Comparison of ENCODE assay signal across 1 cellular context in genomic region chr16:30893744-30894539, GRCh38.
TF ChIP-seq lines count a peak whose summit lies in the region.

Gene BCL7C (minus strand): TSS chr16:30894077. CDS start chr16:30893944, 133 bp downstream.

TF ChIP-seq in HepG2, 621 proteins besides CTCF, POLR2A, EP300 and RAD21 (continued from another document and continues in another):
- TF ChIP-seq, protein P1, sequence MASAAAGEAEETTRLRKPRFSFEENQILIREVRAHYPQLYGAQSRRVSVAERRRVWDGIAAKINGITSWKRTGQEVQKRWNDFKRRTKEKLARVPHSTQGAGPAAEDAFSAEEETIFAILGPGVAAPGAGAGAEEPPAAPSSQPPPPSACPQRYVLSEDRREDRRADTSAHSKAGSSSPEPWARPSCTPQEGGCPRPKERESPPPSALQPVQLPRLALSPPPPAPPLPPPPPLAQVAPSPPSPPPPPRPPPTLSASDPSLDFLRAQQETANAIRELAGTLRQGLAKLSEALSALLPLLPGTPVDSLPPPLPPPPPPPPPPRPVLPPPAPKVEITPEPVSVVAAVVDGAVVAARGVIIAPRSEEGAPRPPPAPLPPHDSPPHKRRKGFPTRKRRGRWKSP (CRISPR knock-in tag; IDR thresholded peaks at IDR 0.05) = no peak; the same call in 1 of the 2 replicates
- TF ChIP-seq, protein P2, sequence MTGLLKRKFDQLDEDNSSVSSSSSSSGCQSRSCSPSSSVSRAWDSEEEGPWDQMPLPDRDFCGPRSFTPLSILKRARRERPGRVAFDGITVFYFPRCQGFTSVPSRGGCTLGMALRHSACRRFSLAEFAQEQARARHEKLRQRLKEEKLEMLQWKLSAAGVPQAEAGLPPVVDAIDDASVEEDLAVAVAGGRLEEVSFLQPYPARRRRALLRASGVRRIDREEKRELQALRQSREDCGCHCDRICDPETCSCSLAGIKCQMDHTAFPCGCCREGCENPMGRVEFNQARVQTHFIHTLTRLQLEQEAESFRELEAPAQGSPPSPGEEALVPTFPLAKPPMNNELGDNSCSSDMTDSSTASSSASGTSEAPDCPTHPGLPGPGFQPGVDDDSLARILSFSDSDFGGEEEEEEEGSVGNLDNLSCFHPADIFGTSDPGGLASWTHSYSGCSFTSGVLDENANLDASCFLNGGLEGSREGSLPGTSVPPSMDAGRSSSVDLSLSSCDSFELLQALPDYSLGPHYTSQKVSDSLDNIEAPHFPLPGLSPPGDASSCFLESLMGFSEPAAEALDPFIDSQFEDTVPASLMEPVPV (CRISPR knock-in tag; IDR thresholded peaks at IDR 0.05) = peak; percentile 94; the same call in 1 of the 2 replicates
- peak; percentile 97 for TF ChIP-seq IRX3 (CRISPR knock-in tag; IDR thresholded peaks at IDR 0.05; ENCODE audit: borderline replicate concordance, low read depth)
- peak; percentile 85; the same call in 1 of the 2 replicates for TF ChIP-seq ZHX1 (CRISPR knock-in tag; IDR thresholded peaks at IDR 0.05; ENCODE audit: low read depth)
- peak; percentile 26; the same call in 1 of the 2 replicates for TF ChIP-seq FOXA3 (CRISPR knock-in tag; IDR thresholded peaks at IDR 0.05)
- TF ChIP-seq SNRNP70 (IDR thresholded peaks at IDR 0.05; ENCODE audit: low read depth, low read length) = no peak
- no peak; the same call in 1 of the 2 replicates for TF ChIP-seq ZNF549 (CRISPR knock-in tag; IDR thresholded peaks at IDR 0.05)
- peak; percentile 98; the same call in 1 of the 2 replicates for TF ChIP-seq EEA1 (CRISPR knock-in tag; IDR thresholded peaks at IDR 0.05; ENCODE audit: borderline replicate concordance)
- TF ChIP-seq ZBTB2 (CRISPR knock-in tag; IDR thresholded peaks at IDR 0.05; ENCODE audit: low read depth) = peak; percentile 99
- TF ChIP-seq HCFC1 (IDR thresholded peaks at IDR 0.05; ENCODE audit: low read depth, low read length) = peak; percentile 41; the same call in 1 of the 2 replicates
- TF ChIP-seq RXRB (CRISPR knock-in tag; IDR thresholded peaks at IDR 0.05; ENCODE audit: borderline replicate concordance) = peak; percentile 27; the same call in 1 of the 2 replicates
- TF ChIP-seq NFRKB (IDR thresholded peaks at IDR 0.05) = no peak
- no peak; the same call in 1 of the 2 replicates for TF ChIP-seq ZNF772 (CRISPR knock-in tag; IDR thresholded peaks at IDR 0.05)
- TF ChIP-seq DR1 (CRISPR knock-in tag; IDR thresholded peaks at IDR 0.05) = peak; percentile 84; the same call in 1 of the 2 replicates
- TF ChIP-seq SIX1 (CRISPR knock-in tag; IDR thresholded peaks at IDR 0.05; ENCODE audit: borderline replicate concordance) = no peak
- peak; percentile 94 for TF ChIP-seq ZNF781 (CRISPR knock-in tag; IDR thresholded peaks at IDR 0.05; ENCODE audit: borderline replicate concordance, not compliant biosample characterization)
- TF ChIP-seq, protein P3, sequence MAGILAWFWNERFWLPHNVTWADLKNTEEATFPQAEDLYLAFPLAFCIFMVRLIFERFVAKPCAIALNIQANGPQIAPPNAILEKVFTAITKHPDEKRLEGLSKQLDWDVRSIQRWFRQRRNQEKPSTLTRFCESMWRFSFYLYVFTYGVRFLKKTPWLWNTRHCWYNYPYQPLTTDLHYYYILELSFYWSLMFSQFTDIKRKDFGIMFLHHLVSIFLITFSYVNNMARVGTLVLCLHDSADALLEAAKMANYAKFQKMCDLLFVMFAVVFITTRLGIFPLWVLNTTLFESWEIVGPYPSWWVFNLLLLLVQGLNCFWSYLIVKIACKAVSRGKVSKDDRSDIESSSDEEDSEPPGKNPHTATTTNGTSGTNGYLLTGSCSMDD (CRISPR knock-in tag; IDR thresholded peaks at IDR 0.05) = peak; percentile 98
- peak; percentile 43; the same call in 1 of the 2 replicates for TF ChIP-seq ZNF747 (CRISPR knock-in tag; IDR thresholded peaks at IDR 0.05; ENCODE audit: borderline replicate concordance)
- TF ChIP-seq REPIN1 (CRISPR knock-in tag; IDR thresholded peaks at IDR 0.05; ENCODE audit: borderline replicate concordance, low read depth) = peak; percentile 98
- peak; percentile 89; the same call in 1 of the 2 replicates for TF ChIP-seq PRMT3 (CRISPR knock-in tag; IDR thresholded peaks at IDR 0.05; ENCODE audit: borderline replicate concordance, low read depth)
- TF ChIP-seq GTF2F1 (IDR thresholded peaks at IDR 0.05; ENCODE audit: low read length) = no peak
- TF ChIP-seq, protein P4, sequence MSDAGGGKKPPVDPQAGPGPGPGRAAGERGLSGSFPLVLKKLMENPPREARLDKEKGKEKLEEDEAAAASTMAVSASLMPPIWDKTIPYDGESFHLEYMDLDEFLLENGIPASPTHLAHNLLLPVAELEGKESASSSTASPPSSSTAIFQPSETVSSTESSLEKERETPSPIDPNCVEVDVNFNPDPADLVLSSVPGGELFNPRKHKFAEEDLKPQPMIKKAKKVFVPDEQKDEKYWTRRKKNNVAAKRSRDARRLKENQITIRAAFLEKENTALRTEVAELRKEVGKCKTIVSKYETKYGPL (CRISPR knock-in tag; IDR thresholded peaks at IDR 0.05) = peak; percentile 90; the same call in 1 of the 2 replicates
- no peak for TF ChIP-seq ZFP36 (IDR thresholded peaks at IDR 0.05; ENCODE audit: borderline replicate concordance, low read depth, low read length, partially characterized antibody)
- peak; percentile 95 for TF ChIP-seq CCDC6 (CRISPR knock-in tag; IDR thresholded peaks at IDR 0.05)
- no peak for TF ChIP-seq MAFF (IDR thresholded peaks at IDR 0.05; ENCODE audit: low read depth, low read length)
- TF ChIP-seq RERE (CRISPR knock-in tag; IDR thresholded peaks at IDR 0.05; ENCODE audit: low read depth) = 0 out of 2 replicates have a peak, but pooled peaks have one; percentile 20
- peak; percentile 77 for TF ChIP-seq KMT2A (CRISPR knock-in tag; IDR thresholded peaks at IDR 0.05)
- TF ChIP-seq ELF4 (CRISPR knock-in tag; IDR thresholded peaks at IDR 0.05; ENCODE audit: borderline replicate concordance) = no peak
- TF ChIP-seq AGO1 (IDR thresholded peaks at IDR 0.05; ENCODE audit: low read depth, low read length, poor library complexity, severe bottlenecking) = peak; percentile 88
- peak; percentile 89 for TF ChIP-seq ZNF557 (CRISPR knock-in tag; IDR thresholded peaks at IDR 0.05)
- TF ChIP-seq ZNF263 (CRISPR knock-in tag; IDR thresholded peaks at IDR 0.05) = peak; percentile 68; the same call in 1 of the 2 replicates
- TF ChIP-seq BCLAF1 (IDR thresholded peaks at IDR 0.05) = no peak
- TF ChIP-seq CREB3 (CRISPR knock-in tag; IDR thresholded peaks at IDR 0.05) = peak; percentile 92; the same call in 1 of the 2 replicates
- peak; percentile 93; the same call in 1 of the 2 replicates for TF ChIP-seq ZNF784 (CRISPR knock-in tag; IDR thresholded peaks at IDR 0.05; ENCODE audit: borderline replicate concordance)
- TF ChIP-seq, protein P5, sequence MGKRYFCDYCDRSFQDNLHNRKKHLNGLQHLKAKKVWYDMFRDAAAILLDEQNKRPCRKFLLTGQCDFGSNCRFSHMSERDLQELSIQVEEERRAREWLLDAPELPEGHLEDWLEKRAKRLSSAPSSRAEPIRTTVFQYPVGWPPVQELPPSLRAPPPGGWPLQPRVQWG (CRISPR knock-in tag; IDR thresholded peaks at IDR 0.05; ENCODE audit: borderline replicate concordance, low read depth) = peak; percentile 64; the same call in 1 of the 2 replicates
